ENCODE assay signal across 17 cellular contexts in the genomic region with DNA sequence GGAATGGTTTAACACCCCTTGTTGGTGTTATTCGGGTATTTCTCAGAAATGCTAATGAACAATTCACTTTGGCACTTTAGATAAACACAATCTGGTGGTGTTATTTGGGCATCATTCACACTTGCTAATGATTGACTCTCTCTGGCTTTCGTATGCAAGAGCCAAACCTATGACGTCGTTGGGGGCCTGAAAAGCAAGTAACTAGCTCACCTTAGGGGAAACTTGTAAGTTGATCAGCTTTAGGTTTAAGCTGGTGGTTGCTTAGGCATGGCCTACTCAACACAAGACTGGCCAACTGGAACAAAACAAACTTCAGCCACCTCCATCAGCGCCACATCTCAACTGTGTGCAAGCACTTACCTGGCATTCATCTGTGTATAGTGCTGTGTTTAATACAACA. TPM values are rescaled to one million over a fixed set of nuclear protein-coding genes. Genes with fewer than 3 reads are reported as not detected.
"Had no signal": no experiment of that assay in that cellular context is flagged by ENCODE, and none has a peak within 500 bp of the region (broad histone marks: within the 10 kb centered on the region; RNA-seq: fewer than 3 reads in every experiment).

No MANE protein-coding gene starts in this region.

- H3K4me1 Mint-ChIP-seq: activated naive CD8-positive, alpha-beta T cell treated with anti-CD3 and anti-CD28 coated beads, Interleukin-2, amount 50 U/mL, for 24 hours had no signal

- ATAC-seq: activated CD8-positive, alpha-beta T cell treated with anti-CD3 and anti-CD28 coated beads for 36 hours; activated naive CD8-positive, alpha-beta T cell treated with anti-CD3 and anti-CD28 coated beads, Interleukin-2, amount 50 U/mL, for 24 hours had no signal

- H3K27ac Mint-ChIP-seq: activated CD8-positive, alpha-beta T cell treated with anti-CD3 and anti-CD28 coated beads for 36 hours; activated naive CD8-positive, alpha-beta T cell treated with anti-CD3 and anti-CD28 coated beads, Interleukin-2, amount 50 U/mL, for 24 hours; mesothelial cell of epicardium had no signal

- H3K36me3 Mint-ChIP-seq: mesothelial cell of epicardium had no signal

- DNase-seq: activated CD4-positive, alpha-beta T cell treated with anti-CD3 and anti-CD28 coated beads for 1 hour; activated CD8-positive, alpha-beta memory T cell treated with anti-CD3 and anti-CD28 coated beads, Interleukin-2, amount 50 U/mL, for 4 hours; activated CD8-positive, alpha-beta T cell treated with anti-CD3 and anti-CD28 coated beads for 36 hours; activated naive CD8-positive, alpha-beta T cell treated with anti-CD3 and anti-CD28 coated beads, Interleukin-2, amount 50 U/mL, for 24 hours; dorsolateral prefrontal cortex; esophagus squamous epithelium; foreskin fibroblast; stomach; T-helper 9 cell; thyroid gland had no signal

- H3K4me3 Mint-ChIP-seq: activated CD8-positive, alpha-beta T cell treated with anti-CD3 and anti-CD28 coated beads for 36 hours; activated naive CD8-positive, alpha-beta T cell treated with anti-CD3 and anti-CD28 coated beads, Interleukin-2, amount 50 U/mL, for 24 hours; mesothelial cell of epicardium had no signal

- H3K9me3 Mint-ChIP-seq: activated CD8-positive, alpha-beta T cell treated with anti-CD3 and anti-CD28 coated beads for 36 hours; activated naive CD8-positive, alpha-beta T cell treated with anti-CD3 and anti-CD28 coated beads, Interleukin-2, amount 50 U/mL, for 24 hours; mesothelial cell of epicardium had no signal

RNA-seq across cellular contexts. Expression of a gene that starts 24.4 kb away (rescaled TPM):
- total RNA-seq: ascending aorta, bronchial epithelial cell, chondrocyte, dorsolateral prefrontal cortex, esophagus squamous epithelium, liver, myocyte, right atrium auricular region, stomach, thyroid gland had no signal
